ENCODE assay signal across 8 cellular contexts in the genomic region with DNA sequence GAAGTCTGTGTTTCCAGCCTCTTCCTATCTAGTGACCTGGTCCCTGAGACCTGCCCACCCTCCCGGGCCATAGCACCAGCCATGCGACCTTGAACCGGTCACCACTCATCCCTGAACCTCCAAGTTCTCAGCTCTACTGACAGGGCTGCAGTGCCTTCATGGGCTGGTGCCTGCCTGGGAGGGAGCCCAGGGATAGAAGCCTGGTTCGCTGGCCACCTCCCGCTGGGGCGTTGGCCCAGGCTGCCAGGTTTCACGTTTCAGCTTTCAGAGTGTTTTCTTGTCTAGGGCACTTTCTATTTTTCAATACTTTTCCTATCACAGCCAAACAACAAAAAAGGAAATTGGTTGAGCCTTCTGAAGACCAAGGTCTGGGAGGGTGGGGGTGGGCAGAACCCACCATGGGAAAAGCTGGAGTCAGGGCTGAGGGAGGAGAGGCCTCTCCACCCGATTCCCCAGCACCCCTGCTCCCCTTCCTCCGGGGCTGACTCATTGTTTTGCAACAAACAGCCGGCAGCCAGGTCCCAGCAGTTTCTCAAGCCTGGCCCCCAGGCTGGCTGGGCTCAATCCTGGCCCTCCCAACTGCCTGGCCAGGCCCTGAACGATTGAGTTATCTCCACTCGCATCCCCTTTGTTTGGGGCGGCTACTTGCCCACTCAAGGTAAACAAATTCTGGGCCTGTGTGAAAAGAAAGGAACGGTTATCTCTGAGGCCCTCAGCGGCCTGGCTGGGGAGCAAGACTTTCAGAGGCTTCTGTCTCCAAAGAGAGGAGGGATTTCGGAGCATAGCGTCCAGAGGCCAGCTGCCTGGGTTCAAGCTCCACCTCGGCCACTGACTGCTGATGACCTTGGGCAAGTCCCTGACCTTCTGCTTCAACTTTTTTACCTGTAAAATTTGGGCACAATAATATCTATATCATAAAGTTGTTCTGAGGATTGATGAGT. TPM values are rescaled to one million over a fixed set of nuclear protein-coding genes. Genes with fewer than 3 reads are reported as not detected.
DNase-seq lines count a peak whose midpoint lies in the region; ATAC-seq, FAIRE-seq and TF ChIP-seq lines count a peak whose summit lies in the region.

No MANE protein-coding gene starts in this region.

- no peaks in the 10 kb centered on the region for H3K36me3 Mint-ChIP-seq in activated CD8-positive, alpha-beta memory T cell treated with anti-CD3 and anti-CD28 coated beads, Interleukin-2, amount 10 ng/mL, durations not matched to agents 7 days and 5 days

- peak; percentile 56 for TF ChIP-seq POLR2A in K562 (conservative IDR thresholded peaks at IDR 0.05)

- peak overlapping the region; percentile 71 for H3K27ac Mint-ChIP-seq in activated CD8-positive, alpha-beta memory T cell treated with anti-CD3 and anti-CD28 coated beads, Interleukin-2, amount 10 ng/mL, durations not matched to agents 7 days and 5 days

- H2AFZ ChIP-seq in K562 (ENCODE audit: low read depth, low read length): peak overlapping the region; percentile 75

- TF ChIP-seq EP300 in K562 (IDR thresholded peaks at IDR 0.05; ENCODE audit: low read length): peak; percentile 93

- FAIRE-seq in K562 (lab: Jason Lieb, UNC): peak; percentile 90

- H3K9me3 ChIP-seq in K562 (replicated peaks; ENCODE audit: control insufficient read depth, insufficient read depth, low read depth, low read length) (no peaks in the 10 kb centered on the region), iPS-20b (ENCODE audit: insufficient read depth, low read depth, low read length) (no peaks in the 10 kb centered on the region)

- DNase-seq in activated CD8-positive, alpha-beta memory T cell treated with anti-CD3 and anti-CD28 coated beads, Interleukin-2, amount 10 ng/mL, durations not matched to agents 7 days and 5 days: no peak
- DNase-seq in activated CD8-positive, alpha-beta memory T cell treated with anti-CD3 and anti-CD28 coated beads, Interleukin-2, amount 50 U/mL, for 4 hours: no peak
- DNase-seq in NOMO-1 treated with DMSO at 0.1 percent for 48 hours (lab: John Stamatoyannopoulos, UW; ENCODE audit: unreplicated experiment) (peak; percentile 56), K562 (ENCODE audit: extremely low read depth in 1 of 4, low spot score in 3 of 4) (peak; percentile 81 to 97 (median 86)), skeletal muscle cell (ENCODE audit: low read depth) (peak; percentile 78)

- no peaks in the 10 kb centered on the region for H3K9me3 Mint-ChIP-seq in activated CD8-positive, alpha-beta memory T cell treated with anti-CD3 and anti-CD28 coated beads, Interleukin-2, amount 10 ng/mL, durations not matched to agents 7 days and 5 days (ENCODE audit: low read depth)

- H3K9ac ChIP-seq in K562 (ENCODE audit: insufficient read depth in 1 of 2, low read depth in 2 of 2, low read length in 2 of 2) (peak overlapping the region; percentile 76 to 88), iPS-20b (ENCODE audit: low read depth, low read length) (peak overlapping the region; percentile 93)

- no peak for TF ChIP-seq CTCF in K562 (IDR thresholded peaks at IDR 0.05 in 2 of 3, conservative IDR thresholded peaks at IDR 0.05 in 1 of 3; ENCODE audit: insufficient read depth in 2 of 3, low read depth in 1 of 3, low read length in 3 of 3)

- H3K27me3 Mint-ChIP-seq in activated CD8-positive, alpha-beta memory T cell treated with anti-CD3 and anti-CD28 coated beads, Interleukin-2, amount 10 ng/mL, durations not matched to agents 7 days and 5 days: no peaks in the 10 kb centered on the region

- TF ChIP-seq RAD21 in K562 (CRISPR knock-in tag; conservative IDR thresholded peaks at IDR 0.05 in 1 of 2, IDR thresholded peaks at IDR 0.05 in 1 of 2): peak; percentile 38 to 40

- H3K36me3 ChIP-seq in K562 (ENCODE audit: control insufficient read depth, insufficient read depth, low read length): no peaks in the 10 kb centered on the region
- no peaks in the 10 kb centered on the region for H3K36me3 ChIP-seq in iPS-20b (ENCODE audit: insufficient read depth, low read depth, low read length)

- H3K4me3 ChIP-seq in K562: peak overlapping the region; percentile 1; the same call in 1 of the 2 replicates
- H3K4me3 ChIP-seq in iPS-20b (ENCODE audit: low read length): peak overlapping the region; percentile 59
- no peak overlapping the region for H3K4me3 ChIP-seq in skeletal muscle cell (ENCODE audit: low read depth, low read length)

- POLR2A ChIA-PET in K562 (lab: Yijun Ruan, JAX): interaction anchor here (0.7 to 2.6 kb wide), 7 partner anchors 9 to 309 kb away, joined by 3 to 9 read pairs (median 4); no protein-coding TSS in a partner anchor

- no TSS peak for BruUV-seq in K562 (replicated peaks; lab: Mats Ljungman, UMichigan)

- peak overlapping the region; percentile 94 for H3K27ac ChIP-seq in K562 (ENCODE audit: extremely low read depth, low read depth, low read length)
- peak overlapping the region; percentile 100 for H3K27ac ChIP-seq in iPS-20b (ENCODE audit: low read length)

- intact Hi-C loops in K562 (cut with micrococcal nuclease): loop anchor here (2.0 kb wide), 2 partner anchors 16 to 42 kb away; no protein-coding TSS in a partner anchor

- H3K9me1 ChIP-seq in K562 (ENCODE audit: control insufficient read depth, insufficient read depth, low read length): no peaks in the 10 kb centered on the region

- H3K4me2 ChIP-seq in K562 (ENCODE audit: insufficient read depth, low read length): peak overlapping the region; percentile 74

- H3K27me3 ChIP-seq in K562 (ENCODE audit: control insufficient read depth in 2 of 2, insufficient read depth in 2 of 2, low read length in 2 of 2): no peaks in the 10 kb centered on the region
- no peaks in the 10 kb centered on the region for H3K27me3 ChIP-seq in iPS-20b (ENCODE audit: insufficient read depth, low read length)

- WGBS in K562 (ENCODE audit: insufficient coverage, low coverage, missing lambda C conversion rate): 2% methylated on average over 17 of the region's 18 CpGs

- no peak overlapping the region for H3K4me3 Mint-ChIP-seq in activated CD8-positive, alpha-beta memory T cell treated with anti-CD3 and anti-CD28 coated beads, Interleukin-2, amount 10 ng/mL, durations not matched to agents 7 days and 5 days

- H4K20me1 ChIP-seq in K562 (replicated peaks; ENCODE audit: control insufficient read depth, insufficient read depth, low read length): no peaks in the 10 kb centered on the region

- H3K79me2 ChIP-seq in K562 (ENCODE audit: control insufficient read depth, insufficient read depth, low read length): no peaks in the 10 kb centered on the region

- H3K4me1 ChIP-seq in K562 (replicated peaks in 1 of 2; ENCODE audit: control insufficient read depth in 2 of 2, insufficient read depth in 2 of 2, low read length in 2 of 2) (peaks cover 59 to 71% of the 10 kb centered on the region in 2 experiments), iPS-20b (ENCODE audit: insufficient read depth, low read length) (peaks cover 45% of the 10 kb centered on the region)

- peaks cover 51% of the 10 kb centered on the region for H3K4me1 Mint-ChIP-seq in activated CD8-positive, alpha-beta memory T cell treated with anti-CD3 and anti-CD28 coated beads, Interleukin-2, amount 10 ng/mL, durations not matched to agents 7 days and 5 days

- in situ Hi-C loops in K562 (cut with MboI): loop anchor here (10.0 kb wide), 1 partner anchor 46 kb away; the partner anchor contains the start of gene ZFP36L2

- CTCF ChIA-PET in activated CD8-positive, alpha-beta memory T cell treated with anti-CD3 and anti-CD28 coated beads, Interleukin-2, amount 10 ng/mL, durations not matched to agents 7 days and 5 days (lab: Charles Lee): interaction anchor here (1.2 to 17.1 kb wide), 5 partner anchors 10 to 44 kb away, joined by 3 to 255 read pairs (median 9); partner anchors contain the start of gene ZFP36L2
- CTCF ChIA-PET in K562 (lab: Yijun Ruan, JAX; ENCODE audit: low intra/inter-chr PET ratio): no interaction called here

- no peak for ATAC-seq in activated CD8-positive, alpha-beta memory T cell treated with anti-CD3 and anti-CD28 coated beads, Interleukin-2, amount 10 ng/mL, durations not matched to agents 7 days and 5 days
- ATAC-seq in K562: peak; percentile 86
- no peak for ATAC-seq in HG03378 (IDR thresholded peaks at IDR 0.05; ENCODE audit: unreplicated experiment)
- no peak for ATAC-seq in HG03280 (IDR thresholded peaks at IDR 0.05; ENCODE audit: unreplicated experiment)

TF ChIP-seq in K562, 482 proteins besides CTCF, POLR2A, EP300 and RAD21 (continues in another document):
- peak; percentile 93 for TF ChIP-seq DPF2 (IDR thresholded peaks at IDR 0.05)
- TF ChIP-seq TOE1 (IDR thresholded peaks at IDR 0.05; ENCODE audit: borderline replicate concordance): peak; percentile 48; the same call in 1 of the 2 replicates
- no peak for TF ChIP-seq TOE1 (CRISPR knock-in tag; IDR thresholded peaks at IDR 0.05; ENCODE audit: borderline replicate concordance, low read depth)
- peak; percentile 79; the same call in 1 of the 2 replicates for TF ChIP-seq ZNF263 (CRISPR knock-in tag; IDR thresholded peaks at IDR 0.05; ENCODE audit: borderline replicate concordance)

RNA-seq across cellular contexts. Expression of gene ZFP36L2, which starts 47.5 kb away (rescaled TPM):
- 100 to 1,000 TPM; 118 to 158 TPM for total RNA-seq in activated CD8-positive, alpha-beta memory T cell treated with anti-CD3 and anti-CD28 coated beads, Interleukin-2, amount 10 ng/mL, durations not matched to agents 7 days and 5 days
- total RNA-seq in K562 (2011; cell fraction: chromatin; rRNA removed; ENCODE audit: low replicate concordance): 9.5 and 13.7 TPM in 2 replicates
- 9.7 and 10.2 TPM in 2 replicates for total RNA-seq in K562 (2011; cell fraction: nucleolus; rRNA removed)
- total RNA-seq in K562 (2011; cell fraction: nucleoplasm; rRNA removed): 11.8 and 19.4 TPM in 2 replicates
- 4.1 and 6.2 TPM in 2 replicates for total RNA-seq in K562 (2014; rRNA removed)
- 6.2 and 6.4 TPM in 2 replicates for total RNA-seq in K562 (2014; rRNA removed; fragmentation: Illumina TruSeq; extraction: Trizol)
- total RNA-seq in K562 (2015; rRNA removed; fragmentation: Illumina TruSeq; extraction: Trizol): 6.6 and 7.9 TPM in 2 replicates
- 60.6 and 62.1 TPM in 2 replicates for total RNA-seq in K562 (2021)
- 6.5 and 11.7 TPM in 2 replicates for polyA plus RNA-seq in K562 (2011; rRNA removed)
- polyA plus RNA-seq in K562 (2011; cell fraction: cytosol; rRNA removed): 3.1 and 12.8 TPM in 2 replicates
- 6.0 and 19.0 TPM in 2 replicates for polyA plus RNA-seq in K562 (2011; cell fraction: nucleus; rRNA removed)
- 27.2 and 38.8 TPM in 2 replicates for polyA plus RNA-seq in K562 (2012)
- 20.0 and 20.3 TPM in 2 replicates for polyA plus RNA-seq in K562 (2014; fragmentation: Illumina TruSeq; extraction: Trizol)
- polyA plus RNA-seq in K562 (2014; fragmentation: Nextera tagmentation; extraction: Ambion mirVana): 10 to 100 TPM; 32.4 to 42.8 TPM
- 21.8 and 23.7 TPM in 2 replicates for polyA plus RNA-seq in K562 (2014; rRNA removed)
- polyA minus RNA-seq in K562 (2011; rRNA and poly(A)+ RNA removed): 4.3 and 5.1 TPM in 2 replicates
- polyA minus RNA-seq in K562 (2011; cell fraction: cytosol; rRNA and poly(A)+ RNA removed): 17.1 and 23.8 TPM in 2 replicates
- 6.4 and 8.1 TPM in 2 replicates for polyA minus RNA-seq in K562 (2011; cell fraction: nucleus; rRNA and poly(A)+ RNA removed)

Comparison
In these comparisons a context has a peak if more than half of its experiments do, and no peak if none do; other contexts are left out.
1. DNase-seq: peak in NOMO-1 treated with DMSO at 0.1 percent for 48 hours (single experiment), K562 (4 of 4) and skeletal muscle cell (single experiment); none in activated CD8-positive, alpha-beta memory T cell treated with anti-CD3 and anti-CD28 coated beads, Interleukin-2, amount 10 ng/mL, durations not matched to agents 7 days and 5 days (single experiment) and activated CD8-positive, alpha-beta memory T cell treated with anti-CD3 and anti-CD28 coated beads, Interleukin-2, amount 50 U/mL, for 4 hours (single experiment).